Comparison of ENCODE assay signal across 10 cellular contexts in the genomic region with DNA sequence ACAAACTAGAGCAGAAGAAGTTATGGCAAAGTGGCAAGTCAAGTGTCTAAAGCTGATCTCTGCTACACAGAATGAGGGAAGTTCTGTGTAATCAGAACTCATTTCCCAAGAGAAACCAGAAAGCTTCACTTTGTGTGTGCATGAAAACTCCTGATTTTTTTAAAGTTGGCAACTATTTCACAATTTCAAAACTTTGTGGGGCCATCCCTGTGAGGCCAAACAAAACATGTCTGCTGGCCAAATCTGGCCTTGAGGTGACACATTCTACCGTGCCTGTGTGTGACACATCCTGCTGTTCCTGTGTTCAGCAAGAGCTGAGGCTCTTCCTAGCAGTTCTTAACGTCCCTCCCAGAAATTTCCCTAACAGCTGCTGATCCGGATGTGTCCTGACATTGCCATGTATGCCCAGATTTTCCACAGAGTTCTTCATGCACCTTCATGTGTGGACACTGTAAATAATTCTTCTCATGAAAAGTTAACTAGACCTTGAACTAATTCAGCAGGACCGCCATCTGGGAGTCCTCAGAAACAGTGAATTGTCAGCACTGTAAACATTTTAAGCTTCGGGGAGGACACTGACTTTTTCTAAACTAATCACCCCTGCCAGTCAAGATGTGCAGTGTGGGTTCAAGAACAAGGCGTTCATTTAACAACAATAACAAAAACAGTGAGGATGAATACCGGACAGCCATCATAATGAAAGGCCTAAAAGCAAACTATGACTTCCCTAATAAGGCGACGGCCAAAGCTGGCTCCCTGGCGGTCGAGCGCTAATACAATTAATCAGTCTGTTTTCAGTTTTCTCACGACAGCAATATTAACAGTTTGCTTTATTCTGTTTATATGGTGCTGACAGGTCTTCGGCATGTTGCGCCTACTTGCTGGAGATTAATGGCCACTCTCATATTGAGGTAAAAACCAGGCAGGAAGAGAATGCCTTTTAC.
DNase-seq lines count a peak whose midpoint lies in the region; ATAC-seq and TF ChIP-seq lines count a peak whose summit lies in the region.
"Had no signal": no experiment of that assay in that cellular context is flagged by ENCODE, and none has a peak within 500 bp of the region (broad histone marks: within the 10 kb centered on the region; RNA-seq: fewer than 3 reads in every experiment).

No MANE protein-coding gene starts in this region.

- intact Hi-C loops in Right ventricle myocardium superior (cut with DNase I) (no loop called here), prostate gland (cut with DNase I) (no loop called here)

- TF ChIP-seq CTCF in prostate gland (IDR thresholded peaks at IDR 0.05) = no peak
- TF ChIP-seq CTCF in endothelial cell (IDR thresholded peaks at IDR 0.05; ENCODE audit: unreplicated experiment) = no peak

- no peak overlapping the region for H3K27ac ChIP-seq in CD8-positive, alpha-beta memory T cell (ENCODE audit: low read depth, low read length)
- H3K27ac ChIP-seq in prostate gland = peak overlapping the region; percentile 63 to 79

- H3K27ac Mint-ChIP-seq in CD8-positive, alpha-beta memory T cell = peak overlapping the region in 6 of 8 donors; percentile 47 to 82 (median 72)
- H3K27ac Mint-ChIP-seq in endothelial cell (ENCODE audit: unreplicated experiment) = no peak overlapping the region

- TF ChIP-seq POLR2A in prostate gland (IDR thresholded peaks at IDR 0.05) = no peak

- CTCF ChIA-PET in CD8-positive, alpha-beta memory T cell (lab: Charles Lee) = no interaction called here

- H3K9me3 ChIP-seq in CD8-positive, alpha-beta memory T cell (ENCODE audit: low read length) = no peaks in the 10 kb centered on the region
- no peaks in the 10 kb centered on the region for H3K9me3 ChIP-seq in prostate gland

- H3K27me3 Mint-ChIP-seq in CD8-positive, alpha-beta memory T cell = no peaks in the 10 kb centered on the region
- peaks cover 2% of the 10 kb centered on the region for H3K27me3 Mint-ChIP-seq in endothelial cell (ENCODE audit: unreplicated experiment)

- peaks cover 11 to 18% (median 18%) of the 10 kb centered on the region in 3 donors for H3K4me1 Mint-ChIP-seq in CD8-positive, alpha-beta memory T cell
- peaks cover 5% of the 10 kb centered on the region for H3K4me1 Mint-ChIP-seq in endothelial cell (ENCODE audit: unreplicated experiment)

- no peaks in the 10 kb centered on the region for H3K36me3 ChIP-seq in CD8-positive, alpha-beta memory T cell (ENCODE audit: insufficient read depth, low read length)
- no peaks in the 10 kb centered on the region for H3K36me3 ChIP-seq in prostate gland

- H3K27me3 ChIP-seq in CD8-positive, alpha-beta memory T cell (ENCODE audit: insufficient read depth, low read length, poor library complexity, severe bottlenecking) = no peaks in the 10 kb centered on the region
- H3K27me3 ChIP-seq in prostate gland (replicated peaks; ENCODE audit: insufficient read depth) = no peaks in the 10 kb centered on the region

- H3K9me3 Mint-ChIP-seq in CD8-positive, alpha-beta memory T cell = no peaks in the 10 kb centered on the region
- H3K9me3 Mint-ChIP-seq in endothelial cell (ENCODE audit: unreplicated experiment) = no peaks in the 10 kb centered on the region

- peaks cover 4 to 60% (median 25%) of the 10 kb centered on the region in 3 donors for H3K36me3 Mint-ChIP-seq in CD8-positive, alpha-beta memory T cell
- H3K36me3 Mint-ChIP-seq in endothelial cell (ENCODE audit: low read depth, unreplicated experiment) = peaks cover 3% of the 10 kb centered on the region

- no peak for DNase-seq in CD8-positive, alpha-beta memory T cell
- DNase-seq in SHP77 (lab: John Stamatoyannopoulos, UW) = peak; percentile 44 to 75
- peak; percentile 53 for DNase-seq in Right ventricle myocardium superior
- peak; percentile 51 for DNase-seq in prostate gland (ENCODE audit: low spot score)
- DNase-seq in occipital lobe (lab: John Stamatoyannopoulos, UW) = no peak
- no peak for DNase-seq in endothelial cell (ENCODE audit: low spot score)
- DNase-seq in NCI-H345 treated with DMSO at 0.1 percent for 48 hours (lab: John Stamatoyannopoulos, UW; ENCODE audit: unreplicated experiment) = no peak
- no peak for DNase-seq in HK-2 (ENCODE audit: unreplicated experiment)
- DNase-seq: NCI-H1436 treated with DMSO at 0.1 percent for 48 hours; stimulated activated CD8-positive, alpha-beta memory T cell treated with anti-CD3 and anti-CD28 coated beads, Interleukin-4, amount 100 ng/mL, for 48 hours had no signal

- peak overlapping the region in 3 of 7 donors; percentile 22 to 53 (median 22) for H3K4me3 Mint-ChIP-seq in CD8-positive, alpha-beta memory T cell
- no peak overlapping the region for H3K4me3 Mint-ChIP-seq in endothelial cell (ENCODE audit: unreplicated experiment)

- H3K4me3 ChIP-seq in CD8-positive, alpha-beta memory T cell (ENCODE audit: low read length) = no peak overlapping the region
- H3K4me3 ChIP-seq in prostate gland = no peak overlapping the region

- WGBS in prostate gland = 49% methylated on average over 15 of the region's 15 CpGs

- ATAC-seq in Right ventricle myocardium superior (ENCODE audit: poor library complexity) = peak; percentile 90

- POLR2A ChIA-PET in CD8-positive, alpha-beta memory T cell (lab: Charles Lee) = no interaction called here

- H3K4me1 ChIP-seq in CD8-positive, alpha-beta memory T cell (ENCODE audit: insufficient read depth, low read length) = peaks cover 11% of the 10 kb centered on the region
- peaks cover 4% of the 10 kb centered on the region for H3K4me1 ChIP-seq in prostate gland (replicated peaks)

Comparison
In these comparisons a context has a peak if more than half of its experiments do, and no peak if none do; other contexts are left out.
1. DNase-seq: peak in SHP77 (2 of 2), Right ventricle myocardium superior (single experiment) and prostate gland (single experiment); none in CD8-positive, alpha-beta memory T cell (0 of 5), occipital lobe (single experiment), endothelial cell (single experiment), NCI-H345 treated with DMSO at 0.1 percent for 48 hours (single experiment) and HK-2 (single experiment).